In the genomic region with DNA sequence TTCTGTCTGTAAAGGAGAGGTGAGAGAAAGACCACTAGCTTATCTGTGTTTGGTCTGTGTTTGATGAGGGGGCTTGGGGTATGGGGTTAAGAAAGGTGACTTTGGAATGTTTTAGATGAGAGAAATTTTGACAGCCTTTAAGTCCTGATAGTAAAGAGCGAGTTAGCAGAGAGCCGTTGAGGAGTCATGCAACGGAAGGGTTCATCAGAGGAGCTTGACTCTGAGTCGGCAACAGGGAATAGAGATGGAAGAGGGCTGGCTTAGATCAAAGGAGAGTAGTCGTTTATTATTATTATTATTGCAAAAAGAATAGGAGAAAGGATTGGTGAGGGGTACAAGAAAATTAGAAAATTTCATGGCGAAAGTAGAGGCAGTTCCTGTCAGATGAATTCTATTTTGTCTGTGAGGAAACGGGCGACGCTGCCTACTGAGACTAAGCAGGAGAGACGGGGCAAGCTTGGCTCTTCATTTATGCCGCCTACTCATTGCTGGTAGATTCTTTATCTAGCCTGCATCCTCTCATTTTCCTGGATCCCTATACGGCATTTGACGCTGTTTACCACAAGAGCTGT, we compare ENCODE assay signal across 1 cellular context.
TF ChIP-seq lines count a peak whose summit lies in the region.

No MANE protein-coding gene starts in this region.

TF ChIP-seq in A549, 52 proteins besides CTCF, POLR2A, EP300 and RAD21 (continued from another document):
- no peak for TF ChIP-seq ATOH8 (CRISPR knock-in tag; IDR thresholded peaks at IDR 0.05; ENCODE audit: low read depth)
